Comparison of ENCODE assay signal across 18 cellular contexts in the genomic region with DNA sequence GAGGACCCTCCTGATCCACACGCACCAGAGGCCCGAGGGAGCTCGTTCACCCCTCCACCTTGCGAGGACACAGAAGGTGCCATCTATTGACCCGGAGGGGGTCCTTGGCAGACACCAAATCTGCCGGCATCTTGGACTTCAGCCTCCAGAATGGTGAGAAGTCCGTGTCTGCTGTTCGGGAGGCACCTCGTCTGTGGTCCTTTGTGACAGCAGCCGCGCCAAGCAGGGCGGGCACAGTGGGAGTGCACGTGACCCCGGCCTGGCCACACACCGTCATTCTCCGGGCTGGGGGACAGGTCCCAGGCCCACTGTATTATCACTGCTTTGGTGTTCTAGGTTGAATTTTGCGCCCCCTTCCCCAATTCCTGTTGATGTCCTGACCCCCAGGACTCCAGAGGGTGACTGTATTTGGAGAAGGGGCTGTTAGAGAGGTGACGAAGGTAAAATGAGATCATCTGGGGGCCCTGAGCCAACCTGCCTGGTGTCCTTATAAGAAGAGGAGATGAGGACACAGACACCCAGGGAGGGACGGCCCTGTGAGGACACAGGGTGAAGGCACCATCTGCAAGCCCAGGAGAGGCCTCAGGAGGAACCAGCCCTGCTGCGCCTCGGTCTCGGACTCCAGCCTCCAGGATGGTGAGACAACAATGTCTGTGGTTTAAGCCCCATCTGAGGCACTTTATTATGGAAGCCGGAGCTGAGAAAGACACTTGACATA. TPM values are rescaled to one million over a fixed set of nuclear protein-coding genes. Genes with fewer than 3 reads are reported as not detected.
DNase-seq lines count a peak whose midpoint lies in the region; ATAC-seq and TF ChIP-seq lines count a peak whose summit lies in the region.
"Had no signal": no experiment of that assay in that cellular context is flagged by ENCODE, and none has a peak within 500 bp of the region (broad histone marks: within the 10 kb centered on the region; RNA-seq: fewer than 3 reads in every experiment).

No MANE protein-coding gene starts in this region.

- no peaks in the 10 kb centered on the region for H3K9me3 ChIP-seq in tibial artery
- H3K9me3 ChIP-seq: stomach had no signal

- TF ChIP-seq CTCF in chondrocyte (IDR thresholded peaks at IDR 0.05) (no peak), tibial artery (IDR thresholded peaks at IDR 0.05) (no peak)

- H3K36me3 Mint-ChIP-seq in chondrocyte (ENCODE audit: low read depth) (peaks cover 10% of the 10 kb centered on the region), memory B cell (peaks cover 11% of the 10 kb centered on the region)

- DNase-seq in activated effector memory CD4-positive, alpha-beta T cell treated with anti-CD3 and anti-CD28 coated beads, Interleukin-2, amount 50 U/mL, for 16 hours, result peak; percentile 58
- DNase-seq in activated effector memory CD4-positive, alpha-beta T cell treated with Interleukin-2 at 50 U/mL for 16 hours, result no peak
- peak; percentile 64 for DNase-seq in chondrocyte (ENCODE audit: low spot score)
- DNase-seq in memory B cell (ENCODE audit: low spot score in 2 of 2), result peak in 1 of 2 donors; percentile 8
- peak; percentile 15 to 49 for DNase-seq in tibial artery
- DNase-seq: activated CD4-positive, alpha-beta T cell treated with anti-CD3 and anti-CD28 coated beads, Interleukin-2, amount 50 U/mL, for 4 hours; CD4-positive, alpha-beta T cell; HCEC 1CT; hypothalamus; NCI-H1105; SIG-M5; stomach; T-helper 9 cell had no signal

- no peak for ATAC-seq in memory B cell (ENCODE audit: low read depth)
- no peak for ATAC-seq in HG03457 (IDR thresholded peaks at IDR 0.05; ENCODE audit: unreplicated experiment)
- ATAC-seq in HG03378 (IDR thresholded peaks at IDR 0.05; ENCODE audit: unreplicated experiment), result no peak
- no peak for ATAC-seq in GM21528 (IDR thresholded peaks at IDR 0.05; ENCODE audit: low FRiP score, unreplicated experiment)

- H3K36me3 ChIP-seq in tibial artery, result peaks cover 12 to 44% (median 24%) of the 10 kb centered on the region in 3 donors

- intact Hi-C loops in tibial artery (cut with DNase I; ENCODE audit: low total_unique reads), result no loop called here

- H3K27me3 Mint-ChIP-seq in chondrocyte (ENCODE audit: low read depth) (no peaks in the 10 kb centered on the region), memory B cell (no peaks in the 10 kb centered on the region)
- H3K27me3 Mint-ChIP-seq: CD4-positive, alpha-beta T cell had no signal

- no peak overlapping the region for H3K27ac Mint-ChIP-seq in chondrocyte (ENCODE audit: unreplicated experiment)
- peak overlapping the region; percentile 98 for H3K27ac Mint-ChIP-seq in memory B cell
- H3K27ac Mint-ChIP-seq: CD4-positive, alpha-beta T cell had no signal

- H3K4me3 ChIP-seq in tibial artery, result no peak overlapping the region
- H3K4me3 ChIP-seq: skin epidermis, stomach had no signal

- H3K9me3 Mint-ChIP-seq in chondrocyte (ENCODE audit: low read depth), result no peaks in the 10 kb centered on the region
- no peaks in the 10 kb centered on the region for H3K9me3 Mint-ChIP-seq in memory B cell
- H3K9me3 Mint-ChIP-seq: CD4-positive, alpha-beta T cell; neural crest cell had no signal

- peaks cover 7% of the 10 kb centered on the region for H3K4me1 Mint-ChIP-seq in chondrocyte (ENCODE audit: low read depth)
- peaks cover 43% of the 10 kb centered on the region for H3K4me1 Mint-ChIP-seq in memory B cell

- H3K4me3 Mint-ChIP-seq in chondrocyte (ENCODE audit: unreplicated experiment) (no peak overlapping the region), memory B cell (no peak overlapping the region)
- H3K4me3 Mint-ChIP-seq: CD4-positive, alpha-beta T cell; neural crest cell had no signal

- H3K4me1 ChIP-seq in tibial artery, result peaks cover 0 to 12% (median 2%) of the 10 kb centered on the region in 4 donors

- no peak overlapping the region for H3K27ac ChIP-seq in tibial artery
- H3K27ac ChIP-seq: skin epidermis, stomach had no signal

- H3K27me3 ChIP-seq in tibial artery, result no peaks in the 10 kb centered on the region
- H3K27me3 ChIP-seq: stomach had no signal

RNA-seq across cellular contexts. Expression of a gene that starts 15.6 kb away (rescaled TPM):
- 39.9 to 49.4 TPM (median 46.4 TPM) in 3 replicates for total RNA-seq in chondrocyte
